ENCODE assay signal across 8 cellular contexts in the genomic region with DNA sequence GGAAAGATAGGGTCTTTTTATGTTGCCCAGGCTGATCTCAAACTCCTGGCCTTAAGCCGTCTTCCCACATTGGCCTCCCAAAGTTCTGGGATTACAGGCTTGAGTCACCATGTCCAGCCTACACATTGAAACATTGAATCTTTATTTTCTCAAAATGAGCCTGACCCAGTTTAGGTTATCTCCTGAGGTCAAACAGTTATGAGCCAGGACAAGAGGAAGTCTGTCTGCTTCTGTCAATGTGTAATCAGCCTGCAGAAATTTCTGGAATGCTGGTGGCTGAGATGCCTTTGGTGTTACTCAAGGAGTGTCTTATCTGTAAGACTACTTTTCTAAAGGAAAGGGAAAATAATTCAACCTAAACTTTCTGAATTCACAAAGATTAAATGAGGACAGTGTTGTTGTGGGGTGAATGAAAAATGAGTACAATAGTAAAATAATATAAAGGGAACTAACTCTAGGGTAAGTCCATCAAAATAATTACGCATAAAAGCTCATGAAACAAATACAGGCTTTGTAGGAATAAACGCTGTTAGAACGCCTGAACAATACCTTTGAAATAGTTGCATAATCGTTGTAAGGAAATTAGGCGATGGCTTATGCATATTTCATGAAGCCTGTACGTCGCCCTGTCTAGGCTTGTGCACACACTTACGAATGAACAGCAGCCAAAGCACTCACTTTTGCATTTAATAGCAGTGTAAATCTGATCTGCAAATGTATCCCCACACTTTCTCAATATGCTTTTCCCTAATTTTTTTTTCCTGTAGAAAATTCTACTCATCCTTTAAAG.
DNase-seq lines count a peak whose midpoint lies in the region; ATAC-seq, FAIRE-seq and TF ChIP-seq lines count a peak whose summit lies in the region.

No MANE protein-coding gene starts in this region.

- peaks cover 27% of the 10 kb centered on the region for H3K4me1 Mint-ChIP-seq in progenitor cell of endocrine pancreas (ENCODE audit: low read depth)
- no peaks in the 10 kb centered on the region for H3K4me1 Mint-ChIP-seq in activated CD4-positive, alpha-beta T cell treated with anti-CD3 and anti-CD28 coated beads, Interleukin-2, amount 10 ng/mL, durations not matched to agents 7 days and 5 days

- H3K4me1 ChIP-seq in SJCRH30 = peaks cover 42% of the 10 kb centered on the region

- peak overlapping the region; percentile 75 for H3K27ac ChIP-seq in SJCRH30

- H3K4me3 ChIP-seq in SJCRH30 (no peak overlapping the region), foreskin fibroblast (ENCODE audit: low read depth in 1 of 2, low read length in 2 of 2) (no peak overlapping the region)

- TF ChIP-seq POLR2A in H54 (IDR thresholded peaks at IDR 0.05; ENCODE audit: low read depth, low read length) = no peak

- no peaks in the 10 kb centered on the region for H3K9me3 Mint-ChIP-seq in progenitor cell of endocrine pancreas (ENCODE audit: low read depth)
- no peaks in the 10 kb centered on the region for H3K9me3 Mint-ChIP-seq in activated CD4-positive, alpha-beta T cell treated with anti-CD3 and anti-CD28 coated beads, Interleukin-2, amount 10 ng/mL, durations not matched to agents 7 days and 5 days

- peak; percentile 1 for DNase-seq in H54 (ENCODE audit: insufficient read length, low spot score)
- peak; percentile 68 to 72 for DNase-seq in SJCRH30
- DNase-seq in foreskin fibroblast = peak; percentile 84 to 88
- DNase-seq in progenitor cell of endocrine pancreas (ENCODE audit: low spot score, unreplicated experiment) = no peak
- no peak for DNase-seq in activated CD4-positive, alpha-beta T cell treated with anti-CD3 and anti-CD28 coated beads, Interleukin-2, amount 10 ng/mL, durations not matched to agents 7 days and 5 days
- no peak for DNase-seq in stimulated activated CD4-positive, alpha-beta T cell treated with anti-CD3 and anti-CD28 coated beads, Interleukin-2, amount 100 ng/mL, for 48 hours
- DNase-seq in NCI-H2029 treated with DMSO at 0.1 percent for 48 hours (lab: John Stamatoyannopoulos, UW) = no peak

- H3K36me3 Mint-ChIP-seq in progenitor cell of endocrine pancreas (ENCODE audit: insufficient read depth) = no peaks in the 10 kb centered on the region
- H3K36me3 Mint-ChIP-seq in activated CD4-positive, alpha-beta T cell treated with anti-CD3 and anti-CD28 coated beads, Interleukin-2, amount 10 ng/mL, durations not matched to agents 7 days and 5 days (ENCODE audit: low read depth) = no peaks in the 10 kb centered on the region

- FAIRE-seq in H54 (lab: Jason Lieb, UNC) = peak; percentile 94

- ATAC-seq in GM18868 (IDR thresholded peaks at IDR 0.05; ENCODE audit: unreplicated experiment) = no peak

- H3K27ac Mint-ChIP-seq in progenitor cell of endocrine pancreas = peak overlapping the region; percentile 97
- H3K27ac Mint-ChIP-seq in activated CD4-positive, alpha-beta T cell treated with anti-CD3 and anti-CD28 coated beads, Interleukin-2, amount 10 ng/mL, durations not matched to agents 7 days and 5 days = no peak overlapping the region

- H3K4me3 Mint-ChIP-seq in progenitor cell of endocrine pancreas (ENCODE audit: low read depth) = no peak overlapping the region
- H3K4me3 Mint-ChIP-seq in activated CD4-positive, alpha-beta T cell treated with anti-CD3 and anti-CD28 coated beads, Interleukin-2, amount 10 ng/mL, durations not matched to agents 7 days and 5 days = no peak overlapping the region

- H3K36me3 ChIP-seq in SJCRH30 = no peaks in the 10 kb centered on the region

- CTCF ChIA-PET in activated CD4-positive, alpha-beta T cell treated with anti-CD3 and anti-CD28 coated beads, Interleukin-2, amount 10 ng/mL, durations not matched to agents 7 days and 5 days (lab: Charles Lee) = no interaction called here

- H3K27me3 Mint-ChIP-seq in progenitor cell of endocrine pancreas = no peaks in the 10 kb centered on the region
- H3K27me3 Mint-ChIP-seq in activated CD4-positive, alpha-beta T cell treated with anti-CD3 and anti-CD28 coated beads, Interleukin-2, amount 10 ng/mL, durations not matched to agents 7 days and 5 days = no peaks in the 10 kb centered on the region

- H3K9me3 ChIP-seq in SJCRH30 (replicated peaks) = no peaks in the 10 kb centered on the region

- TF ChIP-seq CTCF in foreskin fibroblast (IDR thresholded peaks at IDR 0.05; ENCODE audit: low read depth, low read length) = no peak
- no peak for TF ChIP-seq CTCF in progenitor cell of endocrine pancreas (IDR thresholded peaks at IDR 0.05; ENCODE audit: unreplicated experiment)

- POLR2A ChIA-PET in activated CD4-positive, alpha-beta T cell treated with anti-CD3 and anti-CD28 coated beads, Interleukin-2, amount 10 ng/mL, durations not matched to agents 7 days and 5 days (lab: Charles Lee) = no interaction called here

- H3K27me3 ChIP-seq in SJCRH30 = no peaks in the 10 kb centered on the region

Comparison
In these comparisons a context has a peak if more than half of its experiments do, and no peak if none do; other contexts are left out.
1. DNase-seq: peak in H54 (single experiment), SJCRH30 (2 of 2) and foreskin fibroblast (2 of 2); none in progenitor cell of endocrine pancreas (single experiment), activated CD4-positive, alpha-beta T cell treated with anti-CD3 and anti-CD28 coated beads, Interleukin-2, amount 10 ng/mL, durations not matched to agents 7 days and 5 days (single experiment), stimulated activated CD4-positive, alpha-beta T cell treated with anti-CD3 and anti-CD28 coated beads, Interleukin-2, amount 100 ng/mL, for 48 hours (0 of 2) and NCI-H2029 treated with DMSO at 0.1 percent for 48 hours (single experiment).